Comparison of ENCODE assay signal across 3 cellular contexts in genomic region chr16:13063457-13063856, GRCh38.
TF ChIP-seq lines count a peak whose summit lies in the region.

No MANE protein-coding gene starts in this region.

TF ChIP-seq in A549, 52 proteins besides CTCF, POLR2A, EP300 and RAD21:
- no peak for TF ChIP-seq ELK1 (IDR thresholded peaks at IDR 0.05; ENCODE audit: low read depth, low read length)
- no peak for TF ChIP-seq ZNF302 (CRISPR knock-in tag; IDR thresholded peaks at IDR 0.05)
- no peak for TF ChIP-seq BCL3 (IDR thresholded peaks at IDR 0.05)
- TF ChIP-seq CEBPB (IDR thresholded peaks at IDR 0.05), result peak; percentile 59 to 84; a peak in 3 of 4 replicates

TF ChIP-seq in IMR-90, 13 proteins besides CTCF, POLR2A, EP300 and RAD21:
- peak; percentile 90 for TF ChIP-seq CEBPB (IDR thresholded peaks at IDR 0.05; ENCODE audit: low read depth, low read length)
- TF ChIP-seq CHD1 (IDR thresholded peaks at IDR 0.05; ENCODE audit: low read depth, low read length), result no peak
- TF ChIP-seq FOS (IDR thresholded peaks at IDR 0.05; ENCODE audit: low read depth, low read length), result no peak
- no peak for TF ChIP-seq NFE2L2 (IDR thresholded peaks at IDR 0.05; ENCODE audit: low read depth, low read length)
- TF ChIP-seq RFX5 (IDR thresholded peaks at IDR 0.05; ENCODE audit: low read depth, low read length), result no peak
- no peak for TF ChIP-seq MAZ (IDR thresholded peaks at IDR 0.05; ENCODE audit: borderline replicate concordance, low read depth, low read length)

TF ChIP-seq in K562, 482 proteins besides CTCF, POLR2A, EP300 and RAD21:
- TF ChIP-seq ZNF764 (CRISPR knock-in tag; IDR thresholded peaks at IDR 0.05; ENCODE audit: low read depth) (no peak), GTF2A2 (tag; IDR thresholded peaks at IDR 0.05) (no peak), CEBPG (CRISPR knock-in tag; IDR thresholded peaks at IDR 0.05) (peak; percentile 50; the same call in 1 of the 2 replicates), CEBPG (tag; conservative IDR thresholded peaks at IDR 0.05 in 1 of 2, IDR thresholded peaks at IDR 0.05 in 1 of 2) (peak; percentile 84 to 93), MCM7 (IDR thresholded peaks at IDR 0.05) (no peak), CEBPB (tag; IDR thresholded peaks at IDR 0.05) (peak; percentile 95), ZNF408 (CRISPR knock-in tag; IDR thresholded peaks at IDR 0.05; ENCODE audit: low read depth) (no peak), IRF9 (tag; IDR thresholded peaks at IDR 0.05) (peak; percentile 52; the same call in 1 of the 2 replicates)
